In the genomic region with DNA sequence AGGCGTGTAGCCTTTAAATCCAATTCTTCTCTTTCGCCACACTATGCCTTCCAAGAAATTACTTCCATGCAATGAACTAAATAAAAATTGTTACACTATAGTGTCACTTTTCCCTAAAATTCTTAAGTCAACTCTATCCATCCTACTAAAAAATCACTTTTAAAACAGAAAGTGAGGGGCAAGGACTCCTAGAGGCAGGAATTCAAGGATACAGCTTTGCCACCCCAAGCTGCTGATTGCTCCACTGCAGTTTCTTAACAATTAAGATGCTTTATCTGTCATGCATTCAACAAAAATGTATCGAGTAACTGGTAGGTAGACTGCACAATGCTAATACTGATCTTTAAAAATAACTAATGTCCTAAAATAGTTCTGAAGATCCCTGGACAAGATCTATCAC, we compare ENCODE assay signal across 22 cellular contexts.
"Had no signal": no experiment of that assay in that cellular context is flagged by ENCODE, and none has a peak within 500 bp of the region (broad histone marks: within the 10 kb centered on the region; RNA-seq: fewer than 3 reads in every experiment).

No MANE protein-coding gene starts in this region.

- ATAC-seq: activated naive CD4-positive, alpha-beta T cell treated with anti-CD3 and anti-CD28 coated beads, Interleukin-2, amount 50 U/mL, for 72 hours; activated T-cell treated with anti-CD3 and anti-CD28 coated beads, Interleukin-2, amount 50 U/mL, for 72 hours; effector memory CD8-positive, alpha-beta T cell; naive thymus-derived CD8-positive, alpha-beta T cell had no signal

- H3K4me3 ChIP-seq: breast epithelium, left ventricle myocardium inferior, tibial nerve, uterus had no signal

- H3K9ac ChIP-seq: parathyroid adenoma had no signal

- H2AFZ ChIP-seq: parathyroid adenoma had no signal

- H3K4me1 ChIP-seq: uterus had no signal

- H3K36me3 ChIP-seq: breast epithelium, uterus had no signal

- H3K27ac ChIP-seq: breast epithelium, epithelial cell of prostate, left ventricle myocardium inferior, parathyroid adenoma, tibial nerve, uterus had no signal

- H3K9me3 ChIP-seq: breast epithelium, left ventricle myocardium inferior, tibial nerve, uterus had no signal

- H3K27me3 ChIP-seq: breast epithelium, tibial nerve, uterus had no signal

- DNase-seq: activated CD4-positive, alpha-beta T cell treated with anti-CD3 and anti-CD28 coated beads, Interleukin-2, amount 10 ng/mL, durations not matched to agents 7 days and 5 days; activated CD8-positive, alpha-beta memory T cell treated with anti-CD3 and anti-CD28 coated beads, Interleukin-2, amount 50 U/mL, for 48 hours; activated gamma-delta T cell; activated T-cell treated with anti-CD3 and anti-CD28 coated beads, Interleukin-2, amount 50 U/mL, for 72 hours; amygdala; cerebellar nuclear complex; dermis blood vessel endothelial cell; effector memory CD8-positive, alpha-beta T cell; hippocampal formation; left ventricle myocardium inferior; naive thymus-derived CD8-positive, alpha-beta T cell; retina; stimulated activated CD4-positive, alpha-beta T cell treated with anti-CD3 and anti-CD28 coated beads, Interleukin-15, amount 100 ng/mL, for 24 hours; stimulated activated CD4-positive, alpha-beta T cell treated with anti-CD3 and anti-CD28 coated beads, Interleukin-4, amount 100 ng/mL, for 24 hours; stimulated activated naive CD4-positive, alpha-beta T cell; substantia nigra; uterus had no signal
